ENCODE assay signal across 2 cellular contexts in the genomic region with DNA sequence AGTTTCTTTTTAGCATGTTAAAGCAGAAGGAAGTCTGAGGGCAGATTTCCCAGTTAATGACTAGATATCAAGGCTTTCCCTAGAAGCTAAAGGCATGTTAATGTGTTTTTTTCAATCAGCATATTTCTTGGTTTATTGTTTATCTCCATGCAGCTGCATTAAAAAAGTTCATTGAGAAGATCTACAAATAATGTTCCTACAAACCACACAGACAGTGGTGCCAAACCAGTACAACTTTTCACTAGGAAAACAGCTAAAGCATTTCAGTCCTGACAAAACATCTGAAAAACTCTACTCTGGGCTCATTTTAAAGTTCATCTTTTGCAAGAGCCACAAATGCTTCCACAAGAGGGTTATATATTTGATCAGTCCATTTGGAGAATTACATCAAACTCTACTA.
TF ChIP-seq lines count a peak whose summit lies in the region.

No MANE protein-coding gene starts in this region.

TF ChIP-seq in GM23338, 12 proteins besides CTCF, POLR2A, EP300 and RAD21 (continues in another document):
- TF ChIP-seq, protein P1, sequence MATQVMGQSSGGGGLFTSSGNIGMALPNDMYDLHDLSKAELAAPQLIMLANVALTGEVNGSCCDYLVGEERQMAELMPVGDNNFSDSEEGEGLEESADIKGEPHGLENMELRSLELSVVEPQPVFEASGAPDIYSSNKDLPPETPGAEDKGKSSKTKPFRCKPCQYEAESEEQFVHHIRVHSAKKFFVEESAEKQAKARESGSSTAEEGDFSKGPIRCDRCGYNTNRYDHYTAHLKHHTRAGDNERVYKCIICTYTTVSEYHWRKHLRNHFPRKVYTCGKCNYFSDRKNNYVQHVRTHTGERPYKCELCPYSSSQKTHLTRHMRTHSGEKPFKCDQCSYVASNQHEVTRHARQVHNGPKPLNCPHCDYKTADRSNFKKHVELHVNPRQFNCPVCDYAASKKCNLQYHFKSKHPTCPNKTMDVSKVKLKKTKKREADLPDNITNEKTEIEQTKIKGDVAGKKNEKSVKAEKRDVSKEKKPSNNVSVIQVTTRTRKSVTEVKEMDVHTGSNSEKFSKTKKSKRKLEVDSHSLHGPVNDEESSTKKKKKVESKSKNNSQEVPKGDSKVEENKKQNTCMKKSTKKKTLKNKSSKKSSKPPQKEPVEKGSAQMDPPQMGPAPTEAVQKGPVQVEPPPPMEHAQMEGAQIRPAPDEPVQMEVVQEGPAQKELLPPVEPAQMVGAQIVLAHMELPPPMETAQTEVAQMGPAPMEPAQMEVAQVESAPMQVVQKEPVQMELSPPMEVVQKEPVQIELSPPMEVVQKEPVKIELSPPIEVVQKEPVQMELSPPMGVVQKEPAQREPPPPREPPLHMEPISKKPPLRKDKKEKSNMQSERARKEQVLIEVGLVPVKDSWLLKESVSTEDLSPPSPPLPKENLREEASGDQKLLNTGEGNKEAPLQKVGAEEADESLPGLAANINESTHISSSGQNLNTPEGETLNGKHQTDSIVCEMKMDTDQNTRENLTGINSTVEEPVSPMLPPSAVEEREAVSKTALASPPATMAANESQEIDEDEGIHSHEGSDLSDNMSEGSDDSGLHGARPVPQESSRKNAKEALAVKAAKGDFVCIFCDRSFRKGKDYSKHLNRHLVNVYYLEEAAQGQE (IDR thresholded peaks at IDR 0.05; ENCODE audit: unreplicated experiment), result no peak
- TF ChIP-seq CREB1 (CRISPR knock-in tag; IDR thresholded peaks at IDR 0.05; ENCODE audit: low read depth), result no peak
- no peak for TF ChIP-seq ZNF331 (CRISPR knock-in tag; IDR thresholded peaks at IDR 0.05; ENCODE audit: low read depth)
- no peak for TF ChIP-seq EZH2 (IDR thresholded peaks at IDR 0.05; ENCODE audit: low read depth, unreplicated experiment)
- TF ChIP-seq, protein P2, sequence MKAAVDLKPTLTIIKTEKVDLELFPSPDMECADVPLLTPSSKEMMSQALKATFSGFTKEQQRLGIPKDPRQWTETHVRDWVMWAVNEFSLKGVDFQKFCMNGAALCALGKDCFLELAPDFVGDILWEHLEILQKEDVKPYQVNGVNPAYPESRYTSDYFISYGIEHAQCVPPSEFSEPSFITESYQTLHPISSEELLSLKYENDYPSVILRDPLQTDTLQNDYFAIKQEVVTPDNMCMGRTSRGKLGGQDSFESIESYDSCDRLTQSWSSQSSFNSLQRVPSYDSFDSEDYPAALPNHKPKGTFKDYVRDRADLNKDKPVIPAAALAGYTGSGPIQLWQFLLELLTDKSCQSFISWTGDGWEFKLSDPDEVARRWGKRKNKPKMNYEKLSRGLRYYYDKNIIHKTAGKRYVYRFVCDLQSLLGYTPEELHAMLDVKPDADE (IDR thresholded peaks at IDR 0.05), result no peak
- TF ChIP-seq EZH2phosphoT487 (IDR thresholded peaks at IDR 0.05; ENCODE audit: unreplicated experiment), result no peak
- TF ChIP-seq JUNB (IDR thresholded peaks at IDR 0.05; ENCODE audit: unreplicated experiment), result no peak
- TF ChIP-seq POLR2AphosphoS5 (IDR thresholded peaks at IDR 0.05; ENCODE audit: low read depth), result no peak
- no peak for TF ChIP-seq STAT1 (IDR thresholded peaks at IDR 0.05; ENCODE audit: unreplicated experiment)
- no peak for TF ChIP-seq NANOG (IDR thresholded peaks at IDR 0.05; ENCODE audit: borderline replicate concordance)
- TF ChIP-seq ZNF114 (CRISPR knock-in tag; IDR thresholded peaks at IDR 0.05), result no peak

TF ChIP-seq in H1, 55 proteins besides CTCF, POLR2A, EP300 and RAD21:
- TF ChIP-seq, protein P3, sequence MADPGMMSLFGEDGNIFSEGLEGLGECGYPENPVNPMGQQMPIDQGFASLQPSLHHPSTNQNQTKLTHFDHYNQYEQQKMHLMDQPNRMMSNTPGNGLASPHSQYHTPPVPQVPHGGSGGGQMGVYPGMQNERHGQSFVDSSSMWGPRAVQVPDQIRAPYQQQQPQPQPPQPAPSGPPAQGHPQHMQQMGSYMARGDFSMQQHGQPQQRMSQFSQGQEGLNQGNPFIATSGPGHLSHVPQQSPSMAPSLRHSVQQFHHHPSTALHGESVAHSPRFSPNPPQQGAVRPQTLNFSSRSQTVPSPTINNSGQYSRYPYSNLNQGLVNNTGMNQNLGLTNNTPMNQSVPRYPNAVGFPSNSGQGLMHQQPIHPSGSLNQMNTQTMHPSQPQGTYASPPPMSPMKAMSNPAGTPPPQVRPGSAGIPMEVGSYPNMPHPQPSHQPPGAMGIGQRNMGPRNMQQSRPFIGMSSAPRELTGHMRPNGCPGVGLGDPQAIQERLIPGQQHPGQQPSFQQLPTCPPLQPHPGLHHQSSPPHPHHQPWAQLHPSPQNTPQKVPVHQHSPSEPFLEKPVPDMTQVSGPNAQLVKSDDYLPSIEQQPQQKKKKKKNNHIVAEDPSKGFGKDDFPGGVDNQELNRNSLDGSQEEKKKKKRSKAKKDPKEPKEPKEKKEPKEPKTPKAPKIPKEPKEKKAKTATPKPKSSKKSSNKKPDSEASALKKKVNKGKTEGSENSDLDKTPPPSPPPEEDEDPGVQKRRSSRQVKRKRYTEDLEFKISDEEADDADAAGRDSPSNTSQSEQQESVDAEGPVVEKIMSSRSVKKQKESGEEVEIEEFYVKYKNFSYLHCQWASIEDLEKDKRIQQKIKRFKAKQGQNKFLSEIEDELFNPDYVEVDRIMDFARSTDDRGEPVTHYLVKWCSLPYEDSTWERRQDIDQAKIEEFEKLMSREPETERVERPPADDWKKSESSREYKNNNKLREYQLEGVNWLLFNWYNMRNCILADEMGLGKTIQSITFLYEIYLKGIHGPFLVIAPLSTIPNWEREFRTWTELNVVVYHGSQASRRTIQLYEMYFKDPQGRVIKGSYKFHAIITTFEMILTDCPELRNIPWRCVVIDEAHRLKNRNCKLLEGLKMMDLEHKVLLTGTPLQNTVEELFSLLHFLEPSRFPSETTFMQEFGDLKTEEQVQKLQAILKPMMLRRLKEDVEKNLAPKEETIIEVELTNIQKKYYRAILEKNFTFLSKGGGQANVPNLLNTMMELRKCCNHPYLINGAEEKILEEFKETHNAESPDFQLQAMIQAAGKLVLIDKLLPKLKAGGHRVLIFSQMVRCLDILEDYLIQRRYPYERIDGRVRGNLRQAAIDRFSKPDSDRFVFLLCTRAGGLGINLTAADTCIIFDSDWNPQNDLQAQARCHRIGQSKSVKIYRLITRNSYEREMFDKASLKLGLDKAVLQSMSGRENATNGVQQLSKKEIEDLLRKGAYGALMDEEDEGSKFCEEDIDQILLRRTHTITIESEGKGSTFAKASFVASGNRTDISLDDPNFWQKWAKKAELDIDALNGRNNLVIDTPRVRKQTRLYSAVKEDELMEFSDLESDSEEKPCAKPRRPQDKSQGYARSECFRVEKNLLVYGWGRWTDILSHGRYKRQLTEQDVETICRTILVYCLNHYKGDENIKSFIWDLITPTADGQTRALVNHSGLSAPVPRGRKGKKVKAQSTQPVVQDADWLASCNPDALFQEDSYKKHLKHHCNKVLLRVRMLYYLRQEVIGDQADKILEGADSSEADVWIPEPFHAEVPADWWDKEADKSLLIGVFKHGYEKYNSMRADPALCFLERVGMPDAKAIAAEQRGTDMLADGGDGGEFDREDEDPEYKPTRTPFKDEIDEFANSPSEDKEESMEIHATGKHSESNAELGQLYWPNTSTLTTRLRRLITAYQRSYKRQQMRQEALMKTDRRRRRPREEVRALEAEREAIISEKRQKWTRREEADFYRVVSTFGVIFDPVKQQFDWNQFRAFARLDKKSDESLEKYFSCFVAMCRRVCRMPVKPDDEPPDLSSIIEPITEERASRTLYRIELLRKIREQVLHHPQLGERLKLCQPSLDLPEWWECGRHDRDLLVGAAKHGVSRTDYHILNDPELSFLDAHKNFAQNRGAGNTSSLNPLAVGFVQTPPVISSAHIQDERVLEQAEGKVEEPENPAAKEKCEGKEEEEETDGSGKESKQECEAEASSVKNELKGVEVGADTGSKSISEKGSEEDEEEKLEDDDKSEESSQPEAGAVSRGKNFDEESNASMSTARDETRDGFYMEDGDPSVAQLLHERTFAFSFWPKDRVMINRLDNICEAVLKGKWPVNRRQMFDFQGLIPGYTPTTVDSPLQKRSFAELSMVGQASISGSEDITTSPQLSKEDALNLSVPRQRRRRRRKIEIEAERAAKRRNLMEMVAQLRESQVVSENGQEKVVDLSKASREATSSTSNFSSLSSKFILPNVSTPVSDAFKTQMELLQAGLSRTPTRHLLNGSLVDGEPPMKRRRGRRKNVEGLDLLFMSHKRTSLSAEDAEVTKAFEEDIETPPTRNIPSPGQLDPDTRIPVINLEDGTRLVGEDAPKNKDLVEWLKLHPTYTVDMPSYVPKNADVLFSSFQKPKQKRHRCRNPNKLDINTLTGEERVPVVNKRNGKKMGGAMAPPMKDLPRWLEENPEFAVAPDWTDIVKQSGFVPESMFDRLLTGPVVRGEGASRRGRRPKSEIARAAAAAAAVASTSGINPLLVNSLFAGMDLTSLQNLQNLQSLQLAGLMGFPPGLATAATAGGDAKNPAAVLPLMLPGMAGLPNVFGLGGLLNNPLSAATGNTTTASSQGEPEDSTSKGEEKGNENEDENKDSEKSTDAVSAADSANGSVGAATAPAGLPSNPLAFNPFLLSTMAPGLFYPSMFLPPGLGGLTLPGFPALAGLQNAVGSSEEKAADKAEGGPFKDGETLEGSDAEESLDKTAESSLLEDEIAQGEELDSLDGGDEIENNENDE (IDR thresholded peaks at IDR 0.05; ENCODE audit: insufficient replicate concordance, low read length), result no peak
- TF ChIP-seq BRCA1 (IDR thresholded peaks at IDR 0.05; ENCODE audit: low read depth, low read length) (no peak), MAFK (IDR thresholded peaks at IDR 0.05; ENCODE audit: low read depth, low read length) (no peak), BCL11A (IDR thresholded peaks at IDR 0.05; ENCODE audit: low read depth in 2 of 2, low read length in 2 of 2) (no peak), SUZ12 (IDR thresholded peaks at IDR 0.05; ENCODE audit: low read length) (no peak), SP1 (IDR thresholded peaks at IDR 0.05; ENCODE audit: low read depth, low read length) (no peak), CTBP2 (IDR thresholded peaks at IDR 0.05; ENCODE audit: borderline replicate concordance, insufficient read depth, insufficient read length, low read length) (no peak), TAF1 (IDR thresholded peaks at IDR 0.05; ENCODE audit: low read depth, low read length) (no peak), PHF8 (conservative IDR thresholded peaks at IDR 0.05; ENCODE audit: low read depth, low read length) (no peak), SAP30 (IDR thresholded peaks at IDR 0.05; ENCODE audit: insufficient read depth, insufficient replicate concordance, low read length) (no peak), ZNF274 (IDR thresholded peaks at IDR 0.05; ENCODE audit: borderline replicate concordance, extremely low read depth, low read length) (no peak)
- TF ChIP-seq, protein P4, sequence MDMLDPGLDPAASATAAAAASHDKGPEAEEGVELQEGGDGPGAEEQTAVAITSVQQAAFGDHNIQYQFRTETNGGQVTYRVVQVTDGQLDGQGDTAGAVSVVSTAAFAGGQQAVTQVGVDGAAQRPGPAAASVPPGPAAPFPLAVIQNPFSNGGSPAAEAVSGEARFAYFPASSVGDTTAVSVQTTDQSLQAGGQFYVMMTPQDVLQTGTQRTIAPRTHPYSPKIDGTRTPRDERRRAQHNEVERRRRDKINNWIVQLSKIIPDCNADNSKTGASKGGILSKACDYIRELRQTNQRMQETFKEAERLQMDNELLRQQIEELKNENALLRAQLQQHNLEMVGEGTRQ (IDR thresholded peaks at IDR 0.05; ENCODE audit: low read length), result no peak
- TF ChIP-seq, protein P5, sequence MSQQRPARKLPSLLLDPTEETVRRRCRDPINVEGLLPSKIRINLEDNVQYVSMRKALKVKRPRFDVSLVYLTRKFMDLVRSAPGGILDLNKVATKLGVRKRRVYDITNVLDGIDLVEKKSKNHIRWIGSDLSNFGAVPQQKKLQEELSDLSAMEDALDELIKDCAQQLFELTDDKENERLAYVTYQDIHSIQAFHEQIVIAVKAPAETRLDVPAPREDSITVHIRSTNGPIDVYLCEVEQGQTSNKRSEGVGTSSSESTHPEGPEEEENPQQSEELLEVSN (IDR thresholded peaks at IDR 0.05), result no peak
